ENCODE assay signal across 1 cellular context in genomic region chr6:149964243-149965190, GRCh38.
TF ChIP-seq lines count a peak whose summit lies in the region.

No MANE protein-coding gene starts in this region.

TF ChIP-seq in GM12878, 131 proteins besides CTCF, POLR2A, EP300 and RAD21:
- TF ChIP-seq E2F8 (IDR thresholded peaks at IDR 0.05; ENCODE audit: low read depth, partially characterized antibody) (no peak), SUZ12 (IDR thresholded peaks at IDR 0.05; ENCODE audit: unreplicated experiment) (peak; percentile 54), ZBED1 (IDR thresholded peaks at IDR 0.05; ENCODE audit: borderline replicate concordance) (peak; percentile 48; the same call in 1 of the 2 replicates)
